2 cellular contexts compared by ENCODE assay signal in genomic region chr11:595400-595799, GRCh38.
TF ChIP-seq lines count a peak whose summit lies in the region.

No MANE protein-coding gene starts in this region.

TF ChIP-seq in HCT116, 20 proteins besides CTCF, POLR2A, EP300 and RAD21:
- TF ChIP-seq POLR2AphosphoS5 (IDR thresholded peaks at IDR 0.05; ENCODE audit: low read depth, low read length) (no peak), ZFX (IDR thresholded peaks at IDR 0.05) (no peak), EGR1 (IDR thresholded peaks at IDR 0.05; ENCODE audit: low read depth) (no peak), TCF7L2 (IDR thresholded peaks at IDR 0.05; ENCODE audit: borderline replicate concordance, extremely low read depth, insufficient read depth, insufficient read length) (no peak), REST (IDR thresholded peaks at IDR 0.05; ENCODE audit: low read depth) (no peak), EZH2phosphoT487 (IDR thresholded peaks at IDR 0.05; ENCODE audit: borderline replicate concordance) (no peak), CEBPB (IDR thresholded peaks at IDR 0.05; ENCODE audit: low read depth) (no peak), FOSL1 (IDR thresholded peaks at IDR 0.05; ENCODE audit: low read depth) (no peak), CBX3 (IDR thresholded peaks at IDR 0.05; ENCODE audit: low read depth) (no peak)

TF ChIP-seq in GM12878, 131 proteins besides CTCF, POLR2A, EP300 and RAD21:
- TF ChIP-seq HDAC2 (IDR thresholded peaks at IDR 0.05): no peak
- TF ChIP-seq GATAD2B (conservative IDR thresholded peaks at IDR 0.05; ENCODE audit: low read depth): no peak
- no peak for TF ChIP-seq CREB1 (IDR thresholded peaks at IDR 0.05; ENCODE audit: low read depth)
- TF ChIP-seq NFIC (IDR thresholded peaks at IDR 0.05; ENCODE audit: low read depth, low read length): no peak
- no peak for TF ChIP-seq ZNF217 (IDR thresholded peaks at IDR 0.05)
- TF ChIP-seq SMARCA5 (IDR thresholded peaks at IDR 0.05): no peak
- TF ChIP-seq MEF2B (IDR thresholded peaks at IDR 0.05; ENCODE audit: partially characterized antibody, poor library complexity, severe bottlenecking): no peak
- no peak for TF ChIP-seq NFXL1 (IDR thresholded peaks at IDR 0.05; ENCODE audit: borderline replicate concordance)
- no peak for TF ChIP-seq CHD2 (IDR thresholded peaks at IDR 0.05; ENCODE audit: borderline replicate concordance, low read depth, low read length)
- TF ChIP-seq CHD1 (IDR thresholded peaks at IDR 0.05; ENCODE audit: low read depth, low read length): no peak
- TF ChIP-seq SMC3 (IDR thresholded peaks at IDR 0.05; ENCODE audit: borderline replicate concordance, low read length): no peak
- no peak for TF ChIP-seq NR2F1 (conservative IDR thresholded peaks at IDR 0.05)
